8 cellular contexts compared by ENCODE assay signal in genomic region chr4:182808673-182809416, GRCh38.
DNase-seq lines count a peak whose midpoint lies in the region; ATAC-seq lines count a peak whose summit lies in the region.

No MANE protein-coding gene starts in this region.

- no peaks in the 10 kb centered on the region; the same call in 1 of the 2 replicates for H3K36me3 ChIP-seq in H7 (replicated peaks; ENCODE audit: control insufficient read depth, insufficient read depth, low read length)

- no peak overlapping the region for H3K4me3 ChIP-seq in H7 (ENCODE audit: insufficient read depth, low read depth, low read length)

- ATAC-seq in GM18499 (IDR thresholded peaks at IDR 0.05; ENCODE audit: insufficient read depth, unreplicated experiment), result peak; percentile 86

- H3K27me3 ChIP-seq in H7 (ENCODE audit: control insufficient read depth, insufficient read depth, low read length), result peaks cover 1% of the 10 kb centered on the region

- peak; percentile 35 for DNase-seq in H7
- peak; percentile 59 for DNase-seq in NAMALWA (ENCODE audit: low spot score)
- DNase-seq in activated effector memory CD4-positive, alpha-beta T cell treated with anti-CD3 and anti-CD28 coated beads, Interleukin-2, amount 50 U/mL, for 16 hours, result peak; percentile 77
- DNase-seq in stimulated activated CD8-positive, alpha-beta memory T cell treated with anti-CD3 and anti-CD28 coated beads, Interleukin-15, amount 100 ng/mL, for 4 hours (ENCODE audit: low read depth in 2 of 2), result peak; percentile 7 to 10
- no peak for DNase-seq in NCI-H526 (lab: John Stamatoyannopoulos, UW)
- no peak for DNase-seq in NCI-H1417 treated with DMSO at 0.1 percent for 48 hours (lab: John Stamatoyannopoulos, UW)
- DNase-seq in NCI-H1048 (lab: John Stamatoyannopoulos, UW), result no peak

Comparison
In these comparisons a context has a peak if more than half of its experiments do, and no peak if none do; other contexts are left out.
1. DNase-seq: peak in H7 (single experiment), NAMALWA (single experiment), activated effector memory CD4-positive, alpha-beta T cell treated with anti-CD3 and anti-CD28 coated beads, Interleukin-2, amount 50 U/mL, for 16 hours (single experiment) and stimulated activated CD8-positive, alpha-beta memory T cell treated with anti-CD3 and anti-CD28 coated beads, Interleukin-15, amount 100 ng/mL, for 4 hours (2 of 2); none in NCI-H526 (0 of 2), NCI-H1417 treated with DMSO at 0.1 percent for 48 hours (single experiment) and NCI-H1048 (single experiment).